ENCODE assay signal across 8 cellular contexts in the genomic region with DNA sequence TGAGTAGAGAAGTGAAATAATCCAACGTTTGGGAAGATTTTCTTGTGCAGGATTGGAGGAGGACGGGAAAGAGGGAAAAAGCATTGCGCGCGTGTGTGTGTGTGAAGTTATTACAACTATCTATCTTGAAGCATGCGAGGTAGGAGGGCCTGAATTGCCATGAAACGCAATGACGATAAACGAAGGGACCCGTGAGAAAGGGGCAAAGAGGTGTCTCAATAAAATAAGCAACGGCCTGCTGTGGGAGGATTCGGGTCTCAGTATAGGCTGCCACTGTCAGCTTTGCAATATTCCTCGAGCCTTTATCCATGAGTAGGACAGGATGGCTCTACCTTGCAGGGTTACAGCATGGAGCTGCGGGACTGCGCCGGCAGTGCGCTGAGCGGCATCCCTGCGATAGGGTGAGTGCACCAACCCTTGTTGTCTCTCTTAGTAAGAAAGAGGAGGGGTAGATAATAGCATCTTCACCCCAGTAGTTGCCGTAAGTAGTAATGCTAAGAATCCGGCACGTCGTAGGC. TPM values are rescaled to one million over a fixed set of nuclear protein-coding genes. Genes with fewer than 3 reads are reported as not detected.
DNase-seq lines count a peak whose midpoint lies in the region; ATAC-seq and TF ChIP-seq lines count a peak whose summit lies in the region.

No MANE protein-coding gene starts in this region.

- intact Hi-C loops in adrenal gland (cut with DNase I) = loop anchor here (10.0 kb wide), 1 partner anchor 193 kb away; the partner anchor contains the start of gene JAK2 (in 2 of the 2)

- H3K36me3 ChIP-seq in BE2C (no peaks in the 10 kb centered on the region), adrenal gland (replicated peaks in 1 of 2) (no peaks in the 10 kb centered on the region), kidney epithelial cell (ENCODE audit: control insufficient read depth, insufficient read depth, low read length) (no peaks in the 10 kb centered on the region), thoracic aorta (no peaks in the 10 kb centered on the region)

- H3K4me1 ChIP-seq in BE2C (no peaks in the 10 kb centered on the region; the same call in 1 of the 2 replicates), adrenal gland (replicated peaks in 1 of 2) (peaks cover 14 to 22% of the 10 kb centered on the region in 2 donors), thoracic aorta (ENCODE audit: control insufficient read depth in 1 of 2, low read depth in 2 of 2) (peaks cover 0 to 28% of the 10 kb centered on the region in 2 donors)

- H3K9me3 ChIP-seq in BE2C (no peaks in the 10 kb centered on the region), adrenal gland (replicated peaks in 1 of 3) (no peaks in the 10 kb centered on the region), thoracic aorta (no peaks in the 10 kb centered on the region)

- H3K4me3 ChIP-seq in BE2C (ENCODE audit: low read depth, low read length) = peak overlapping the region; percentile 67
- H3K4me3 ChIP-seq in adrenal gland = peak overlapping the region in 2 of 4 donors; percentile 36 to 81
- peak overlapping the region; percentile 68 for H3K4me3 ChIP-seq in kidney epithelial cell (ENCODE audit: low read depth, low read length)
- peak overlapping the region; percentile 94 for H3K4me3 ChIP-seq in thoracic aorta

- TF ChIP-seq CTCF in BE2C (IDR thresholded peaks at IDR 0.05; ENCODE audit: low read depth, low read length) (no peak), adrenal gland (IDR thresholded peaks at IDR 0.05) (no peak), kidney epithelial cell (IDR thresholded peaks at IDR 0.05; ENCODE audit: insufficient read depth, low read length, poor library complexity, severe bottlenecking) (no peak), thoracic aorta (IDR thresholded peaks at IDR 0.05) (no peak)

- no peaks in the 10 kb centered on the region for H3K27me3 ChIP-seq in BE2C
- H3K27me3 ChIP-seq in adrenal gland = no peaks in the 10 kb centered on the region
- H3K27me3 ChIP-seq in kidney epithelial cell (ENCODE audit: control insufficient read depth, insufficient read depth, low read length) = no peaks in the 10 kb centered on the region
- no peaks in the 10 kb centered on the region for H3K27me3 ChIP-seq in thoracic aorta (replicated peaks; ENCODE audit: insufficient read depth)

- TF ChIP-seq POLR2A in adrenal gland (IDR thresholded peaks at IDR 0.05) = no peak

- ATAC-seq in GM19467 (IDR thresholded peaks at IDR 0.05; ENCODE audit: unreplicated experiment) (peak; percentile 24), HG03558 (IDR thresholded peaks at IDR 0.05; ENCODE audit: extremely low read depth, unreplicated experiment) (peak; percentile 7), thoracic aorta (ENCODE audit: insufficient number of reproducible peaks, low FRiP score, low read depth) (no peak)

- 1 to 3% (median 2%) methylated on average over 16 to 23 of the region's 23 CpGs for WGBS in adrenal gland, 4 donors

- DNase-seq in BE2C (no peak), adrenal gland (peak in 2 of 7 donors; percentile 20 to 21), kidney epithelial cell (ENCODE audit: low read depth) (no peak), thoracic aorta (ENCODE audit: low spot score) (no peak), islet precursor cell (no peak), NCI-H1417 (lab: John Stamatoyannopoulos, UW) (no peak)

- H3K27ac ChIP-seq in adrenal gland = peak overlapping the region in 3 of 5 donors; percentile 9 to 95 (median 40)
- H3K27ac ChIP-seq in thoracic aorta = peak overlapping the region; percentile 45 to 71

RNA-seq across cellular contexts. Expression of gene RCL1, which starts 0.6 kb away (rescaled TPM):
- 18.8 TPM for polyA plus RNA-seq in BE2C (2012; ENCODE audit: insufficient read depth, insufficient read length, low read depth)
- total RNA-seq in adrenal gland = 10 to 100 TPM; 16.9 to 33.4 (median 24.5) TPM
- polyA plus RNA-seq in adrenal gland = 10 to 100 TPM; 15.4 to 22.6 (median 17.9) TPM
- 23.6 and 24.4 TPM in 2 replicates for total RNA-seq in kidney epithelial cell
- 10 to 100 TPM; 29.6 to 62.2 TPM for total RNA-seq in thoracic aorta

RNA-seq across cellular contexts. Expression of gene AK3, which starts 51.1 kb away (rescaled TPM):
- polyA plus RNA-seq in BE2C (2012; ENCODE audit: insufficient read depth, insufficient read length, low read depth) = 33.1 TPM
- 100 to 1,000 TPM in 6 of 8 donors, 10 to 100 TPM in 2; 86.2 to 237 (median 113) TPM for total RNA-seq in adrenal gland
- polyA plus RNA-seq in adrenal gland = 100 to 1,000 TPM in 1 of 3 donors, 10 to 100 TPM in 2; 31.6 to 132 (median 36.3) TPM
- total RNA-seq in kidney epithelial cell = 64.4 and 65.5 TPM in 2 replicates
- total RNA-seq in thoracic aorta = 10 to 100 TPM; 50.5 to 72.9 TPM
